Comparison of ENCODE assay signal across 11 cellular contexts in genomic region chr1:153515504-153516394, GRCh38. TPM values are rescaled to one million over a fixed set of nuclear protein-coding genes. Genes with fewer than 3 reads are reported as not detected.
A peak's percentile ranks its signal among the peaks of the same experiment; 100 is the strongest.
DNase-seq lines count a peak whose midpoint lies in the region; ATAC-seq and TF ChIP-seq lines count a peak whose summit lies in the region.
"Had no signal": no experiment of that assay in that cellular context is flagged by ENCODE, and none has a peak within 500 bp of the region (broad histone marks: within the 10 kb centered on the region; RNA-seq: fewer than 3 reads in every experiment).

No MANE protein-coding gene starts in this region.

- CTCF ChIA-PET in RWPE1 (lab: Yijun Ruan, JAX): interaction anchor here (0.9 to 1.4 kb wide), 4 partner anchors 17 to 53 kb away, joined by 4 to 9 read pairs (median 6); no protein-coding TSS in a partner anchor

- POLR2A ChIA-PET in RWPE1 (lab: Yijun Ruan, JAX; ENCODE audit: low non-redundant PET): interaction anchor here (0.5 to 1.4 kb wide), 12 partner anchors 9 to 117 kb away, joined by 3 to 7 read pairs (median 3); partner anchors contain the start of gene S100A6

- peak overlapping the region; percentile 91 for H3K27ac ChIP-seq in RWPE1
- H3K27ac ChIP-seq: KMS-11 had no signal

- peak; percentile 43 to 61 for DNase-seq in AML-193 (lab: John Stamatoyannopoulos, UW)
- peak; percentile 82 for DNase-seq in HPDE6-E6E7 (ENCODE audit: extremely low spot score)
- DNase-seq in RWPE1 (ENCODE audit: low spot score): peak; percentile 71
- peak; percentile 80 to 95 for DNase-seq in left colon
- no peak for DNase-seq in dedifferentiated amniotic fluid mesenchymal stem cell (ENCODE audit: extremely low spot score)
- no peak for DNase-seq in activated gamma-delta T cell treated with Interleukin-2 at 50 U/mL for 16 hours
- DNase-seq in activated CD4-positive, alpha-beta T cell treated with anti-CD3 and anti-CD28 coated beads for 48 hours: no peak
- DNase-seq: EL had no signal

- no peak for TF ChIP-seq CTCF in RWPE1 (conservative IDR thresholded peaks at IDR 0.05; ENCODE audit: low read depth)

- ATAC-seq in left colon (peak; percentile 91), HG02973 (IDR thresholded peaks at IDR 0.05; ENCODE audit: unreplicated experiment) (no peak)

- intact Hi-C loops in left colon (cut with DNase I, micrococcal nuclease): loop anchor here in 1 of 2 donors (10.0 kb wide), 1 partner anchor 229 kb away; no protein-coding TSS in a partner anchor

RNA-seq across cellular contexts. Expression of gene S100A6, which starts 20.0 kb away (rescaled TPM):
- 1,000 to 10,000 TPM; 2,086 to 2,115 TPM for total RNA-seq in left colon

RNA-seq across cellular contexts. Expression of gene S100A5, which starts 25.0 kb away (rescaled TPM):
- total RNA-seq in left colon: not detected
- total RNA-seq: subcutaneous adipose tissue had no signal

RNA-seq across cellular contexts. Expression of gene S100A4, which starts 29.9 kb away (rescaled TPM):
- 10 to 100 TPM; 36.1 to 79.4 TPM for total RNA-seq in left colon

RNA-seq across cellular contexts. Expression of gene S100A3, which starts 33.3 kb away (rescaled TPM):
- total RNA-seq in left colon: not detected

RNA-seq across cellular contexts. Expression of gene S100A2, which starts 49.9 kb away (rescaled TPM):
- 1 to 10 TPM in 1 of 2 donors, not detected in 1; 1.1 TPM for total RNA-seq in left colon

Comparison
In these comparisons a context has a peak if more than half of its experiments do, and no peak if none do; other contexts are left out.
1. DNase-seq: peak in AML-193 (2 of 2), HPDE6-E6E7 (single experiment), RWPE1 (single experiment) and left colon (2 of 2); none in dedifferentiated amniotic fluid mesenchymal stem cell (single experiment), activated gamma-delta T cell treated with Interleukin-2 at 50 U/mL for 16 hours (single experiment) and activated CD4-positive, alpha-beta T cell treated with anti-CD3 and anti-CD28 coated beads for 48 hours (single experiment).